ENCODE assay signal across 9 cellular contexts in the genomic region with DNA sequence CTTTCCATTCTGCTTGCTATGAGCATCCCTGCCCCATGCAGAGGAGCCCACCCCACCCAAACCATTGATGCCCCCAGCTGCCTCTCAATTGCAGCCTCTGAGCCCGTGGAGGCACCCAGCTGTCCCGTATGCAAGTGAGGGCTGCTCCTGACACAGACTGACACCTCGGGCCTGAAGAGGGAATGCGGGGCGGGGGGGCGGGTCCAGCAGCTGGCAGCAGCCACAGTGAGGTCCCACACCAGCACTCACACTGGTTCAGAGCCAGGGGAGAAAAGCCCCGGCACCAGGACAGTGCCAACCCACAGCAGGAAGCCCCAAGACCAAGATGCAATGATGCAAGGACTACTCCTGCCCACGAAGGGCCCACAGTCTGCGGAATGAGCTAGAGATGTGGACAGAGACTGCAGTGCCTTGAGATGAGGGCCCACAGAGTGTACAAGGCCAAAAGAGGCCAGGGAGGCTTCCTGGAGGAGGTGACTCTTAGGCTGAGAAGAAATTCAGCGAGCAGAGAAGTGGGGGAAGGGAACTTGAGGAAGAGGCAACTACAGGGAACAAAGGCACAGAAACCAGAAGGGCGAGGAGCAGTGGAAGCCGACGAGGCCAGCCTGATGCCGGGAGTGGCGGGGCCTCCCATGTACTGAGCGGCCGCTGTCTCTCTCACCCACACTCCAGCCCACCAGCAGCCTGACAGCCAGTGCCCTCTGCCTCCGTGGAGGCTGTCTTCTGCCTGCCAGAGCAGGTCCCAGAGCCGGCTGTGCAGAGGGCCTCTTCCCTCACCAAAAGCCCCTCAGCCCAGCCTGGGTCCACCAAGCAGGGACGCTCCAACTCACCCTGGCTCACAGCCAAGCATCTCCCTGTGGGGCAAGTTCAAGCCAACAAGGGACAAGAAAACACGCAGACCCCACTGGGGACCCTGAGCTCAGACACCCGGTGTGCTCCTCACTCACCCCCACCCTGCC. TPM values are rescaled to one million over a fixed set of nuclear protein-coding genes. Genes with fewer than 3 reads are reported as not detected.
DNase-seq lines count a peak whose midpoint lies in the region; ATAC-seq, FAIRE-seq and TF ChIP-seq lines count a peak whose summit lies in the region.
"Had no signal": no experiment of that assay in that cellular context is flagged by ENCODE, and none has a peak within 500 bp of the region (broad histone marks: within the 10 kb centered on the region; RNA-seq: fewer than 3 reads in every experiment).

No MANE protein-coding gene starts in this region.

- H2BK12ac ChIP-seq in H1 (ENCODE audit: low read depth, low read length) = peak overlapping the region; percentile 99

- FAIRE-seq in H1 (lab: Jason Lieb, UNC) = no peak
- FAIRE-seq: A204.1 had no signal

- peaks cover 4% of the 10 kb centered on the region for H3K36me3 ChIP-seq in OCI-LY3 (replicated peaks; ENCODE audit: low read depth, low read length)
- H3K36me3 ChIP-seq in H1 (ENCODE audit: control insufficient read depth in 2 of 4, insufficient read depth in 4 of 4, low read length in 3 of 4) = no peaks in the 10 kb centered on the region

- peak overlapping the region; percentile 54 for H2BK5ac ChIP-seq in H1 (ENCODE audit: low read depth, low read length)

- peak overlapping the region; percentile 42 for H4K8ac ChIP-seq in H1 (ENCODE audit: extremely low read depth, insufficient read depth, low read length)

- H3K4me3 ChIP-seq in OCI-LY3 (ENCODE audit: low read length) (peak overlapping the region; percentile 66), H1 (ENCODE audit: extremely low read depth in 1 of 4, insufficient read depth in 2 of 4, low read depth in 3 of 4, low read length in 4 of 4) (no peak overlapping the region)

- H2AFZ ChIP-seq in OCI-LY3 (ENCODE audit: low read depth, low read length) (no peak overlapping the region), H1 (ENCODE audit: low read length) (no peak overlapping the region)

- no peak overlapping the region for H2BK120ac ChIP-seq in H1 (replicated peaks; ENCODE audit: low read depth, low read length)

- H3K14ac ChIP-seq in H1 (ENCODE audit: insufficient read length) = no peak overlapping the region

- H3K27ac ChIP-seq in OCI-LY3 (ENCODE audit: low read length) (peak overlapping the region; percentile 96), H1 (ENCODE audit: low read depth, low read length) (peak overlapping the region; percentile 52)

- H2AK5ac ChIP-seq in H1 (ENCODE audit: low read depth, low read length) = no peak overlapping the region

- no peak for TF ChIP-seq POLR2A in H1 (IDR thresholded peaks at IDR 0.05; ENCODE audit: control extremely low read depth in 1 of 2, low read depth in 2 of 2, low read length in 2 of 2)

- no peaks in the 10 kb centered on the region for H3K27me3 ChIP-seq in OCI-LY3 (ENCODE audit: low read depth, low read length)
- H3K27me3 ChIP-seq in H1 (replicated peaks in 1 of 4; ENCODE audit: control insufficient read depth in 3 of 4, extremely low read depth in 1 of 4, insufficient read depth in 3 of 4, low read length in 3 of 4) = no peaks in the 10 kb centered on the region

- peaks cover 12% of the 10 kb centered on the region; the same call in 1 of the 2 replicates for H4K20me1 ChIP-seq in OCI-LY3 (ENCODE audit: insufficient read depth, low read length)
- H4K20me1 ChIP-seq in H1 (replicated peaks in 1 of 2; ENCODE audit: control insufficient read depth in 1 of 2, insufficient read depth in 2 of 2, low read length in 2 of 2) = peaks cover 55 to 63% of the 10 kb centered on the region in 2 experiments

- H3K4me2 ChIP-seq in OCI-LY3 (ENCODE audit: low read length) (peak overlapping the region; percentile 85), H1 (ENCODE audit: insufficient read depth in 1 of 2, low read depth in 2 of 2, low read length in 2 of 2) (peak overlapping the region; percentile 20 to 60)

- no peak overlapping the region for H4K91ac ChIP-seq in H1 (replicated peaks; ENCODE audit: insufficient read length, low read length)

- WGBS in H1 (ENCODE audit: extremely low coverage in 1 of 2, insufficient coverage in 1 of 2, insufficient read length in 1 of 2, insufficient replicate concordance in 2 of 2, low coverage in 1 of 2, low lambda C conversion rate in 2 of 2, missing lambda C conversion rate in 1 of 2), 2 experiments = 46% methylated on average over 18 of the region's 22 CpGs; no CpG with 5 or more reads in 1 of the 2 experiments

- no peak overlapping the region for H2BK20ac ChIP-seq in H1 (ENCODE audit: low read length)

- peak; percentile 72 for DNase-seq in DMS53 (lab: John Stamatoyannopoulos, UW)
- no peak for DNase-seq in DMS53 treated with DMSO at 0.1 percent for 48 hours (lab: John Stamatoyannopoulos, UW; ENCODE audit: unreplicated experiment)
- DNase-seq in H1 (ENCODE audit: low read depth in 1 of 2, low spot score in 2 of 2) = no peak
- DNase-seq in posterior cingulate gyrus = peak in 9 of 10 donors; percentile 71 to 99 (median 83)
- no peak for DNase-seq in NOMO-1 treated with dmso at 0.1 percent for 144 hours (lab: John Stamatoyannopoulos, UW; ENCODE audit: unreplicated experiment)
- no peak for DNase-seq in HuH-7.5 (ENCODE audit: low spot score)

- no peaks in the 10 kb centered on the region for H3K9me3 ChIP-seq in OCI-LY3 (ENCODE audit: insufficient read depth, low read length)
- H3K9me3 ChIP-seq in H1 (ENCODE audit: insufficient read depth in 2 of 2, low read depth in 1 of 2, low read length in 1 of 2) = no peaks in the 10 kb centered on the region

- CTCF ChIA-PET in H1 (lab: Charles Lee; ENCODE audit: partially characterized antibody) = interaction anchor here (0.7 to 7.6 kb wide), 4 partner anchors 10 to 64 kb away, joined by 3 to 55 read pairs (median 26); no protein-coding TSS in a partner anchor

- H3K4me1 ChIP-seq in OCI-LY3 (ENCODE audit: low read length) (peaks cover 62% of the 10 kb centered on the region), H1 (replicated peaks in 1 of 4; ENCODE audit: control insufficient read depth in 3 of 4, insufficient read depth in 4 of 4, low read length in 3 of 4) (peaks cover 0 to 54% (median 39%) of the 10 kb centered on the region in 4 experiments; a peak in 6 of 7 replicates)

- no peak overlapping the region for H3K56ac ChIP-seq in H1 (replicated peaks; ENCODE audit: insufficient read length, low read depth, low read length)

- no peak overlapping the region for H3K4ac ChIP-seq in H1 (replicated peaks; ENCODE audit: insufficient read length, low read depth, low read length)

- ATAC-seq in GM21526 (IDR thresholded peaks at IDR 0.05; ENCODE audit: low FRiP score, unreplicated experiment) = no peak

- H4K5ac ChIP-seq in H1 (ENCODE audit: insufficient read length, low read depth, low read length) = no peak overlapping the region

- no peak overlapping the region for H3K23ac ChIP-seq in H1 (ENCODE audit: insufficient read length)

- H3K9ac ChIP-seq in OCI-LY3 (ENCODE audit: low read length) (peak overlapping the region; percentile 67), H1 (replicated peaks in 1 of 4; ENCODE audit: extremely low read depth in 1 of 4, low read depth in 3 of 4, low read length in 3 of 4) (peak overlapping the region in 2 of 4 experiments; percentile 20 to 31; a peak in 3 of 7 replicates)

- TF ChIP-seq RAD21 in H1 (IDR thresholded peaks at IDR 0.05 in 1 of 2, conservative IDR thresholded peaks at IDR 0.05 in 1 of 2; ENCODE audit: low read depth in 2 of 2, low read length in 2 of 2) = no peak

- peak overlapping the region; percentile 52 for H3K18ac ChIP-seq in H1 (ENCODE audit: extremely low read depth, low read length)

- H3K79me1 ChIP-seq in H1 (ENCODE audit: low read depth, low read length) = peaks cover 52% of the 10 kb centered on the region

- POLR2A ChIA-PET in H1 (lab: Charles Lee; ENCODE audit: partially characterized antibody) = interaction anchor here (0.8 to 1.8 kb wide), 3 partner anchors 7 to 10 kb away, joined by 3 to 8 read pairs (median 5); no protein-coding TSS in a partner anchor

- no peaks in the 10 kb centered on the region for H3K23me2 ChIP-seq in H1 (ENCODE audit: low read depth, low read length)

- no peak for TF ChIP-seq EP300 in H1 (IDR thresholded peaks at IDR 0.05; ENCODE audit: borderline replicate concordance in 1 of 2, low read depth in 2 of 2, low read length in 2 of 2)

- intact Hi-C loops in posterior cingulate gyrus (cut with DNase I) = no loop called here

- H3K79me2 ChIP-seq in OCI-LY3 (ENCODE audit: low read length) (peaks cover 63% of the 10 kb centered on the region), H1 (ENCODE audit: control insufficient read depth in 1 of 2, insufficient read depth in 2 of 2, low read length in 2 of 2) (peaks cover 16 to 99% of the 10 kb centered on the region in 2 experiments; a peak in 3 of 4 replicates)

- peak overlapping the region; percentile 92; the same call in 1 of the 2 replicates for H2BK15ac ChIP-seq in H1 (ENCODE audit: low read length)

- TF ChIP-seq CTCF in OCI-LY3 (IDR thresholded peaks at IDR 0.05; ENCODE audit: low read depth, low read length) = no peak
- TF ChIP-seq CTCF in H1 (IDR thresholded peaks at IDR 0.05; ENCODE audit: control extremely low read depth in 1 of 3, insufficient read depth in 1 of 3, low read depth in 1 of 3, low read length in 3 of 3) = no peak

RNA-seq across cellular contexts. Expression of a gene that starts 9.2 kb away (rescaled TPM):
- 50.8 and 51.3 TPM in 2 replicates for total RNA-seq in H1 (2021; fragmentation: NEBNext Ultra II Directional; extraction: Animal tissue kit (Norgen Biotek cat#: 25700))
- 29.8 and 61.0 TPM in 2 replicates for polyA plus RNA-seq in H1 (2011; rRNA removed)
- 21.7 TPM for polyA plus RNA-seq in H1 (2011; cell fraction: cytosol; rRNA removed)
- 44.6 TPM for polyA plus RNA-seq in H1 (2011; cell fraction: nucleus; rRNA removed)
- 25.4 to 46.5 TPM (median 38.1 TPM) in 4 replicates for polyA plus RNA-seq in H1 (2012, experiment 1 of 2)
- 23.9 TPM for polyA plus RNA-seq in H1 (2012, experiment 2 of 2)
- polyA plus RNA-seq in H1 (2013, experiment 1 of 2) = 23.7 TPM
- 21.4 TPM for polyA plus RNA-seq in H1 (2013, experiment 2 of 2)
- 17.4 and 17.6 TPM in 2 replicates for polyA minus RNA-seq in H1 (2011; rRNA and poly(A)+ RNA removed)
- polyA minus RNA-seq in H1 (2011; cell fraction: cytosol; rRNA and poly(A)+ RNA removed) = 13.5 TPM
- 20.7 TPM for polyA minus RNA-seq in H1 (2011; cell fraction: nucleus; rRNA and poly(A)+ RNA removed)

RNA-seq across cellular contexts. Expression of a gene that starts 34.0 kb away (rescaled TPM):
- 45.4 and 48.8 TPM in 2 replicates for total RNA-seq in H1 (2021; fragmentation: NEBNext Ultra II Directional; extraction: Animal tissue kit (Norgen Biotek cat#: 25700))
- polyA plus RNA-seq in H1 (2011; rRNA removed) = 95.4 and 110 TPM in 2 replicates
- 55.5 TPM for polyA plus RNA-seq in H1 (2011; cell fraction: cytosol; rRNA removed)
- 67.9 TPM for polyA plus RNA-seq in H1 (2011; cell fraction: nucleus; rRNA removed)
- 34.5 to 60.4 TPM (median 57.6 TPM) in 4 replicates for polyA plus RNA-seq in H1 (2012, experiment 1 of 2)
- polyA plus RNA-seq in H1 (2012, experiment 2 of 2) = 64.1 TPM
- polyA plus RNA-seq in H1 (2013, experiment 1 of 2) = 39.2 TPM
- 39.2 TPM for polyA plus RNA-seq in H1 (2013, experiment 2 of 2)
- 37.7 and 56.7 TPM in 2 replicates for polyA minus RNA-seq in H1 (2011; rRNA and poly(A)+ RNA removed)
- polyA minus RNA-seq in H1 (2011; cell fraction: cytosol; rRNA and poly(A)+ RNA removed) = 37.1 TPM
- polyA minus RNA-seq in H1 (2011; cell fraction: nucleus; rRNA and poly(A)+ RNA removed) = 41.0 TPM

RNA-seq across cellular contexts. Expression of a gene that starts 41.1 kb away (rescaled TPM):
- 12.2 and 13.4 TPM in 2 replicates for total RNA-seq in H1 (2021; fragmentation: NEBNext Ultra II Directional; extraction: Animal tissue kit (Norgen Biotek cat#: 25700))
- polyA plus RNA-seq in H1 (2011; rRNA removed) = 15.4 and 27.4 TPM in 2 replicates
- polyA plus RNA-seq in H1 (2011; cell fraction: cytosol; rRNA removed) = 15.3 TPM
- polyA plus RNA-seq in H1 (2011; cell fraction: nucleus; rRNA removed) = 42.3 TPM
- 11.0 to 14.5 TPM (median 13.0 TPM) in 4 replicates for polyA plus RNA-seq in H1 (2012, experiment 1 of 2)
- polyA plus RNA-seq in H1 (2012, experiment 2 of 2) = 10.5 TPM
- 12.9 TPM for polyA plus RNA-seq in H1 (2013, experiment 1 of 2)
- polyA plus RNA-seq in H1 (2013, experiment 2 of 2) = 11.8 TPM
- 1.8 and 4.1 TPM in 2 replicates for polyA minus RNA-seq in H1 (2011; rRNA and poly(A)+ RNA removed)
- 16.4 TPM for polyA minus RNA-seq in H1 (2011; cell fraction: cytosol; rRNA and poly(A)+ RNA removed)
- 10.7 TPM for polyA minus RNA-seq in H1 (2011; cell fraction: nucleus; rRNA and poly(A)+ RNA removed)

RNA-seq across cellular contexts. Expression of a gene that starts 54.8 kb away (rescaled TPM):
- 21.8 and 27.0 TPM in 2 replicates for total RNA-seq in H1 (2021; fragmentation: NEBNext Ultra II Directional; extraction: Animal tissue kit (Norgen Biotek cat#: 25700))
- 34.1 and 49.5 TPM in 2 replicates for polyA plus RNA-seq in H1 (2011; rRNA removed)
- 27.6 TPM for polyA plus RNA-seq in H1 (2011; cell fraction: cytosol; rRNA removed)
- polyA plus RNA-seq in H1 (2011; cell fraction: nucleus; rRNA removed) = 38.3 TPM
- polyA plus RNA-seq in H1 (2012, experiment 1 of 2) = 11.6 to 21.8 TPM (median 18.9 TPM) in 4 replicates
- polyA plus RNA-seq in H1 (2012, experiment 2 of 2) = 18.6 TPM
- 26.2 TPM for polyA plus RNA-seq in H1 (2013, experiment 1 of 2)
- polyA plus RNA-seq in H1 (2013, experiment 2 of 2) = 25.6 TPM
- polyA minus RNA-seq in H1 (2011; rRNA and poly(A)+ RNA removed) = 16.4 and 19.0 TPM in 2 replicates
- polyA minus RNA-seq in H1 (2011; cell fraction: cytosol; rRNA and poly(A)+ RNA removed) = 32.7 TPM
- polyA minus RNA-seq in H1 (2011; cell fraction: nucleus; rRNA and poly(A)+ RNA removed) = 24.5 TPM

Comparison
In these comparisons a context has a peak if more than half of its experiments do, and no peak if none do; other contexts are left out.
1. DNase-seq: peak in DMS53 (single experiment) and posterior cingulate gyrus (9 of 10); none in DMS53 treated with DMSO at 0.1 percent for 48 hours (single experiment), H1 (0 of 2), NOMO-1 treated with dmso at 0.1 percent for 144 hours (single experiment) and HuH-7.5 (single experiment).